Comparison of ENCODE assay signal across 1 cellular context in genomic region chr10:96697026-96697425, GRCh38.
TF ChIP-seq lines count a peak whose summit lies in the region.

No MANE protein-coding gene starts in this region.

TF ChIP-seq in GM12878, 131 proteins besides CTCF, POLR2A, EP300 and RAD21 (continued from another document):
- peak; percentile 67; the same call in 1 of the 2 replicates for TF ChIP-seq MLLT1 (IDR thresholded peaks at IDR 0.05)
- TF ChIP-seq YBX1 (IDR thresholded peaks at IDR 0.05): no peak
- 0 out of 2 replicates have a peak, but pooled peaks have one; percentile 22 for TF ChIP-seq LARP7 (IDR thresholded peaks at IDR 0.05)
- no peak for TF ChIP-seq SREBF2 (IDR thresholded peaks at IDR 0.05; ENCODE audit: low read length)
- TF ChIP-seq CREM (IDR thresholded peaks at IDR 0.05; ENCODE audit: low read depth): no peak
- 0 out of 2 replicates have a peak, but pooled peaks have one; percentile 14 for TF ChIP-seq ZNF217 (IDR thresholded peaks at IDR 0.05)
- no peak for TF ChIP-seq CBX3 (IDR thresholded peaks at IDR 0.05; ENCODE audit: borderline replicate concordance, low read depth)
- no peak for TF ChIP-seq ZBTB40 (IDR thresholded peaks at IDR 0.05; ENCODE audit: borderline replicate concordance)
- no peak for TF ChIP-seq E2F4 (IDR thresholded peaks at IDR 0.05; ENCODE audit: low read depth, low read length)
- no peak for TF ChIP-seq RFX5 (IDR thresholded peaks at IDR 0.05; ENCODE audit: low read depth, low read length)
- TF ChIP-seq NRF1 (conservative IDR thresholded peaks at IDR 0.05; ENCODE audit: low read depth, low read length): no peak
- TF ChIP-seq CEBPZ (IDR thresholded peaks at IDR 0.05; ENCODE audit: low read depth, low read length): no peak
- TF ChIP-seq FOXM1 (IDR thresholded peaks at IDR 0.05; ENCODE audit: low read depth, low read length): no peak
- no peak for TF ChIP-seq CHD4 (IDR thresholded peaks at IDR 0.05)
- no peak for TF ChIP-seq ZBTB4 (CRISPR knock-in tag; IDR thresholded peaks at IDR 0.05)
- no peak for TF ChIP-seq SIN3A (IDR thresholded peaks at IDR 0.05; ENCODE audit: low read depth, low read length)
- TF ChIP-seq PKNOX1 (IDR thresholded peaks at IDR 0.05): peak; percentile 81
- TF ChIP-seq POLR2AphosphoS5 (IDR thresholded peaks at IDR 0.05; ENCODE audit: low read length): peak; percentile 40; the same call in 1 of the 2 replicates
- 0 out of 2 replicates have a peak, but pooled peaks have one; percentile 4 for TF ChIP-seq RUNX3 (IDR thresholded peaks at IDR 0.05; ENCODE audit: low read length)
- TF ChIP-seq ZNF207 (IDR thresholded peaks at IDR 0.05; ENCODE audit: borderline replicate concordance): 0 out of 2 replicates have a peak, but pooled peaks have one; percentile 31
- no peak for TF ChIP-seq IKZF1 (conservative IDR thresholded peaks at IDR 0.05)
- TF ChIP-seq ZNF687 (IDR thresholded peaks at IDR 0.05): peak; percentile 35; the same call in 1 of the 2 replicates
- TF ChIP-seq IKZF2 (IDR thresholded peaks at IDR 0.05): peak in 1 of 2 experiments; percentile 21; a peak in 1 of 4 replicates
